ENCODE assay signal across 9 cellular contexts in genomic region chr6:37160922-37161778, GRCh38. TPM values are rescaled to one million over a fixed set of nuclear protein-coding genes. Genes with fewer than 3 reads are reported as not detected.
DNase-seq lines count a peak whose midpoint lies in the region; ATAC-seq and TF ChIP-seq lines count a peak whose summit lies in the region.
"Had no signal": no experiment of that assay in that cellular context is flagged by ENCODE, and none has a peak within 500 bp of the region (broad histone marks: within the 10 kb centered on the region; RNA-seq: fewer than 3 reads in every experiment).

No MANE protein-coding gene starts in this region.

- in situ Hi-C loops in mammary epithelial cell (cut with MboI; ENCODE audit: low sequenced_read_pairs in 2 of 2): no loop called here

- TF ChIP-seq CTCF in MM.1S (IDR thresholded peaks at IDR 0.05; ENCODE audit: low read length): no peak
- no peak for TF ChIP-seq CTCF in colonic mucosa (IDR thresholded peaks at IDR 0.05)
- TF ChIP-seq CTCF in endothelial cell (IDR thresholded peaks at IDR 0.05; ENCODE audit: unreplicated experiment): no peak
- TF ChIP-seq CTCF in mammary epithelial cell (conservative IDR thresholded peaks at IDR 0.05 in 1 of 2, IDR thresholded peaks at IDR 0.05 in 1 of 2; ENCODE audit: extremely low read depth in 1 of 2, insufficient read depth in 1 of 2, low read depth in 1 of 2, low read length in 2 of 2): no peak

- ATAC-seq in GM18907 (IDR thresholded peaks at IDR 0.05; ENCODE audit: unreplicated experiment): peak; percentile 70
- ATAC-seq in GM21576 (IDR thresholded peaks at IDR 0.05; ENCODE audit: unreplicated experiment): no peak

- POLR2A ChIA-PET in activated CD4-positive, alpha-beta memory T cell treated with anti-CD3 and anti-CD28 coated beads for 36 hours (lab: Charles Lee): interaction anchor here (0.7 to 1.4 kb wide), 5 partner anchors 9 to 112 kb away, joined by 3 to 6 read pairs (median 5); partner anchors contain the start of gene PIM1

- H3K4me2 ChIP-seq in MM.1S (ENCODE audit: low read depth, low read length): no peak overlapping the region
- peak overlapping the region; percentile 37 for H3K4me2 ChIP-seq in skeletal muscle satellite cell (ENCODE audit: low read length)
- no peak overlapping the region for H3K4me2 ChIP-seq in mammary epithelial cell (ENCODE audit: insufficient read depth, low read depth, low read length)

- H3K4me1 ChIP-seq in MM.1S (ENCODE audit: low read length) (peaks cover 25% of the 10 kb centered on the region), colonic mucosa (peaks cover 5% of the 10 kb centered on the region), skeletal muscle satellite cell (ENCODE audit: control insufficient read depth, insufficient read depth, low read length) (peaks cover 16% of the 10 kb centered on the region), mammary epithelial cell (ENCODE audit: insufficient read depth, low read length) (no peaks in the 10 kb centered on the region)

- CTCF ChIA-PET in mammary epithelial cell (lab: Charles Lee; ENCODE audit: low non-redundant PET): no interaction called here
- CTCF ChIA-PET in activated CD4-positive, alpha-beta memory T cell treated with anti-CD3 and anti-CD28 coated beads for 36 hours (lab: Charles Lee): interaction anchor here (0.6 to 1.6 kb wide), 5 partner anchors 36 to 140 kb away, joined by 3 to 5 read pairs (median 4); no protein-coding TSS in a partner anchor

- no peaks in the 10 kb centered on the region for H3K4me1 Mint-ChIP-seq in endothelial cell (ENCODE audit: unreplicated experiment)
- peaks cover 18% of the 10 kb centered on the region for H3K4me1 Mint-ChIP-seq in activated CD4-positive, alpha-beta memory T cell treated with anti-CD3 and anti-CD28 coated beads for 36 hours (ENCODE audit: low read depth)

- DNase-seq in MM.1S: no peak
- no peak for DNase-seq in colonic mucosa
- DNase-seq in endothelial cell (ENCODE audit: low spot score): no peak
- DNase-seq in mammary epithelial cell: no peak
- no peak for DNase-seq in activated CD4-positive, alpha-beta memory T cell treated with anti-CD3 and anti-CD28 coated beads for 36 hours
- DNase-seq: activated CD4-positive, CD25-positive, alpha-beta regulatory T cell treated with anti-CD3 and anti-CD28 coated beads, Interleukin-2, amount 50 U/mL, for 72 hours had no signal

- H3K9ac ChIP-seq in MM.1S (ENCODE audit: low read length) (peak overlapping the region; percentile 16; the same call in 1 of the 2 replicates), colonic mucosa (ENCODE audit: low read depth in 2 of 2, low read length in 2 of 2) (peak overlapping the region in 1 of 2 donors; percentile 19), skeletal muscle satellite cell (ENCODE audit: low read depth, low read length) (peak overlapping the region; percentile 14), mammary epithelial cell (ENCODE audit: insufficient read depth, low read length) (no peak overlapping the region)

- H3K4me3 ChIP-seq in MM.1S (ENCODE audit: low read length): no peak overlapping the region
- H3K4me3 ChIP-seq in colonic mucosa: no peak overlapping the region
- no peak overlapping the region for H3K4me3 ChIP-seq in skeletal muscle satellite cell (ENCODE audit: low read length)
- no peak overlapping the region for H3K4me3 ChIP-seq in mammary epithelial cell (replicated peaks in 1 of 3; ENCODE audit: insufficient read depth in 1 of 3, low read depth in 2 of 3, low read length in 3 of 3)

- no peaks in the 10 kb centered on the region for H3K27me3 ChIP-seq in MM.1S (replicated peaks; ENCODE audit: insufficient read depth, low read length)
- no peaks in the 10 kb centered on the region for H3K27me3 ChIP-seq in colonic mucosa
- H3K27me3 ChIP-seq in skeletal muscle satellite cell (ENCODE audit: control insufficient read depth, insufficient read depth, low read length): no peaks in the 10 kb centered on the region
- H3K27me3 ChIP-seq in mammary epithelial cell (ENCODE audit: insufficient read depth, low read length): no peaks in the 10 kb centered on the region

- H3K27ac Mint-ChIP-seq in endothelial cell (ENCODE audit: unreplicated experiment): no peak overlapping the region
- H3K27ac Mint-ChIP-seq in activated CD4-positive, alpha-beta memory T cell treated with anti-CD3 and anti-CD28 coated beads for 36 hours: no peak overlapping the region

- H3K9me3 ChIP-seq in MM.1S (replicated peaks; ENCODE audit: insufficient read depth, low read length) (no peaks in the 10 kb centered on the region), colonic mucosa (no peaks in the 10 kb centered on the region), skeletal muscle satellite cell (replicated peaks; ENCODE audit: low read length) (no peaks in the 10 kb centered on the region), mammary epithelial cell (replicated peaks; ENCODE audit: insufficient read depth, low read length) (no peaks in the 10 kb centered on the region)

- H3K79me2 ChIP-seq in MM.1S (ENCODE audit: low read length) (no peaks in the 10 kb centered on the region), mammary epithelial cell (ENCODE audit: insufficient read depth, low read length) (no peaks in the 10 kb centered on the region)

- no peaks in the 10 kb centered on the region for H3K9me2 ChIP-seq in MM.1S (replicated peaks; ENCODE audit: insufficient read depth, low read length)

- H2AFZ ChIP-seq in MM.1S (ENCODE audit: low read length): peak overlapping the region; percentile 26; the same call in 1 of the 2 replicates
- H2AFZ ChIP-seq in mammary epithelial cell (ENCODE audit: low read depth, low read length): no peak overlapping the region

- H3K9me3 Mint-ChIP-seq in endothelial cell (ENCODE audit: unreplicated experiment): no peaks in the 10 kb centered on the region
- H3K9me3 Mint-ChIP-seq in activated CD4-positive, alpha-beta memory T cell treated with anti-CD3 and anti-CD28 coated beads for 36 hours: no peaks in the 10 kb centered on the region

- H3F3A ChIP-seq in MM.1S (ENCODE audit: insufficient read depth, low read length): peaks cover 16% of the 10 kb centered on the region

- intact Hi-C loops in colonic mucosa (cut with DNase I) (no loop called here), mammary epithelial cell (cut with micrococcal nuclease) (no loop called here)
- intact Hi-C loops in activated CD4-positive, alpha-beta memory T cell treated with anti-CD3 and anti-CD28 coated beads for 36 hours (cut with micrococcal nuclease): no loop called here

- H3K27ac ChIP-seq in MM.1S (ENCODE audit: low read length): peak overlapping the region; percentile 67
- peak overlapping the region; percentile 61 for H3K27ac ChIP-seq in colonic mucosa
- no peak overlapping the region for H3K27ac ChIP-seq in mammary epithelial cell (ENCODE audit: insufficient read depth, low read depth, low read length)

- dilution Hi-C loops in mammary epithelial cell (cut with HindIII; ENCODE audit: low sequenced_read_pairs): loop anchor here (5.0 kb wide), 1 partner anchor 64 kb away; no protein-coding TSS in a partner anchor

- H3K4me3 Mint-ChIP-seq in endothelial cell (ENCODE audit: unreplicated experiment): no peak overlapping the region
- H3K4me3 Mint-ChIP-seq in activated CD4-positive, alpha-beta memory T cell treated with anti-CD3 and anti-CD28 coated beads for 36 hours: no peak overlapping the region

- H3K36me3 ChIP-seq in MM.1S (replicated peaks; ENCODE audit: insufficient read depth, low read length) (no peaks in the 10 kb centered on the region), colonic mucosa (no peaks in the 10 kb centered on the region), skeletal muscle satellite cell (ENCODE audit: insufficient read depth, low read length) (no peaks in the 10 kb centered on the region), mammary epithelial cell (ENCODE audit: insufficient read depth, low read length) (no peaks in the 10 kb centered on the region)

- 89% methylated on average over 8 of the region's 8 CpGs for WGBS in mammary epithelial cell (ENCODE audit: low coverage, missing lambda C conversion rate)

- H3K27me3 Mint-ChIP-seq in endothelial cell (ENCODE audit: unreplicated experiment): peaks cover 1% of the 10 kb centered on the region
- no peaks in the 10 kb centered on the region for H3K27me3 Mint-ChIP-seq in activated CD4-positive, alpha-beta memory T cell treated with anti-CD3 and anti-CD28 coated beads for 36 hours

- no peaks in the 10 kb centered on the region for H4K20me1 ChIP-seq in MM.1S (ENCODE audit: insufficient read depth, low read length)
- no peaks in the 10 kb centered on the region for H4K20me1 ChIP-seq in mammary epithelial cell (ENCODE audit: insufficient read depth, low read length)

- no peaks in the 10 kb centered on the region for H3K36me3 Mint-ChIP-seq in endothelial cell (ENCODE audit: low read depth, unreplicated experiment)
- H3K36me3 Mint-ChIP-seq in activated CD4-positive, alpha-beta memory T cell treated with anti-CD3 and anti-CD28 coated beads for 36 hours: no peaks in the 10 kb centered on the region

- BruUV-seq in mammary epithelial cell (replicated peaks; lab: Mats Ljungman, UMichigan): no TSS peak

RNA-seq across cellular contexts. Expression of gene PIM1, which starts 8.8 kb away (rescaled TPM):
- total RNA-seq in colonic mucosa (10 to 100 TPM; 15.6 to 26.2 TPM), endothelial cell (ENCODE audit: unreplicated experiment) (9.6 TPM), mammary epithelial cell (10 to 100 TPM in 1 of 2 donors, 1 to 10 TPM in 1; 4.7 to 29.6 TPM)
- total RNA-seq in skeletal muscle satellite cell (2012; rRNA removed): 2.2 and 3.0 TPM in 2 replicates
- polyA plus RNA-seq in mammary epithelial cell: 6.3 TPM
- 11.7 TPM for polyA minus RNA-seq in mammary epithelial cell
- total RNA-seq in activated CD4-positive, alpha-beta memory T cell treated with anti-CD3 and anti-CD28 coated beads for 36 hours: 100 to 1,000 TPM; 204 TPM

Comparison
In these comparisons a context has a peak if more than half of its experiments do, and no peak if none do; other contexts are left out.
1. RNA of gene PIM1, which starts 8.8 kb away (total RNA-seq): 204 TPM in activated CD4-positive, alpha-beta memory T cell treated with anti-CD3 and anti-CD28 coated beads for 36 hours; 4.7 to 29.6 TPM in mammary epithelial cell, 15.6 to 26.2 TPM in colonic mucosa and 9.6 TPM in endothelial cell (single experiment); every median in the first group is over 4 times any median in the second.